Comparison of ENCODE assay signal across 10 cellular contexts in genomic region chr17:82237083-82237745, GRCh38. TPM values are rescaled to one million over a fixed set of nuclear protein-coding genes. Genes with fewer than 3 reads are reported as not detected.
DNase-seq lines count a peak whose midpoint lies in the region; ATAC-seq and TF ChIP-seq lines count a peak whose summit lies in the region.
"Had no signal": no experiment of that assay in that cellular context is flagged by ENCODE, and none has a peak within 500 bp of the region (broad histone marks: within the 10 kb centered on the region; RNA-seq: fewer than 3 reads in every experiment).

No MANE protein-coding gene starts in this region.

- H3K36me3 ChIP-seq in BE2C (peaks cover 21% of the 10 kb centered on the region), GM06990 (ENCODE audit: control insufficient read depth, insufficient read depth, low read length) (peaks cover 14% of the 10 kb centered on the region), ovary (no peaks in the 10 kb centered on the region)

- H3K27ac Mint-ChIP-seq in dendritic cell treated with granulocyte-macrophage colony-stimulating factor and Interleukin-4, amounts not matched to agents 40 ng/mL and 50 ng/mL, for 4 days, result peak overlapping the region; percentile 65

- TF ChIP-seq POLR2A in ovary (IDR thresholded peaks at IDR 0.05), result no peak

- no peaks in the 10 kb centered on the region for H3K27me3 Mint-ChIP-seq in dendritic cell treated with granulocyte-macrophage colony-stimulating factor and Interleukin-4, amounts not matched to agents 40 ng/mL and 50 ng/mL, for 4 days
- H3K27me3 Mint-ChIP-seq: activated naive CD8-positive, alpha-beta T cell treated with anti-CD3 and anti-CD28 coated beads for 36 hours; IgD-negative memory B cell had no signal

- H3K9me3 Mint-ChIP-seq in dendritic cell treated with granulocyte-macrophage colony-stimulating factor and Interleukin-4, amounts not matched to agents 40 ng/mL and 50 ng/mL, for 4 days, result no peaks in the 10 kb centered on the region
- H3K9me3 Mint-ChIP-seq: activated naive CD8-positive, alpha-beta T cell treated with anti-CD3 and anti-CD28 coated beads for 36 hours; IgD-negative memory B cell had no signal

- TF ChIP-seq CTCF in BE2C (IDR thresholded peaks at IDR 0.05; ENCODE audit: low read depth, low read length), result no peak
- TF ChIP-seq CTCF in GM06990 (IDR thresholded peaks at IDR 0.05; ENCODE audit: insufficient read depth, low read length, poor library complexity, severe bottlenecking), result no peak
- TF ChIP-seq CTCF in ovary (IDR thresholded peaks at IDR 0.05), result no peak

- 94 to 95% (median 94%) methylated on average over 58 to 59 of the region's 59 CpGs for WGBS in ovary, 3 donors

- no peak for TF ChIP-seq EP300 in ovary (IDR thresholded peaks at IDR 0.05)

- peak overlapping the region; percentile 60 for H3K4me3 Mint-ChIP-seq in dendritic cell treated with granulocyte-macrophage colony-stimulating factor and Interleukin-4, amounts not matched to agents 40 ng/mL and 50 ng/mL, for 4 days
- H3K4me3 Mint-ChIP-seq: activated naive CD8-positive, alpha-beta T cell treated with anti-CD3 and anti-CD28 coated beads for 36 hours had no signal

- intact Hi-C loops in dendritic cell treated with granulocyte-macrophage colony-stimulating factor and Interleukin-4, amounts not matched to agents 40 ng/mL and 50 ng/mL, for 4 days (cut with micrococcal nuclease), result loop anchor here (5.0 to 10.0 kb wide), 2 partner anchors 58 to 85 kb away; no protein-coding TSS in a partner anchor
- intact Hi-C loops in ovary (cut with DNase I), result loop anchor here in 2 of 4 donors (2.0 to 10.0 kb wide), 3 partner anchors 58 to 85 kb away; no protein-coding TSS in a partner anchor

- H3K4me1 Mint-ChIP-seq in dendritic cell treated with granulocyte-macrophage colony-stimulating factor and Interleukin-4, amounts not matched to agents 40 ng/mL and 50 ng/mL, for 4 days (ENCODE audit: low read depth), result peaks cover 97% of the 10 kb centered on the region

- H3K36me3 Mint-ChIP-seq in dendritic cell treated with granulocyte-macrophage colony-stimulating factor and Interleukin-4, amounts not matched to agents 40 ng/mL and 50 ng/mL, for 4 days (ENCODE audit: low read depth), result peaks cover 97% of the 10 kb centered on the region

- peak overlapping the region in 1 of 2 donors; percentile 69 for H3K27ac ChIP-seq in ovary

- H3K27me3 ChIP-seq in BE2C (no peaks in the 10 kb centered on the region), GM06990 (replicated peaks; ENCODE audit: control insufficient read depth, insufficient read depth, low read length) (no peaks in the 10 kb centered on the region), ovary (no peaks in the 10 kb centered on the region)

- peaks cover 45% of the 10 kb centered on the region for H3K4me1 ChIP-seq in BE2C
- H3K4me1 ChIP-seq in ovary (ENCODE audit: insufficient read depth), result peaks cover 56% of the 10 kb centered on the region

- H3K4me3 ChIP-seq in BE2C (ENCODE audit: low read depth, low read length) (no peak overlapping the region), GM06990 (replicated peaks; ENCODE audit: low read depth, low read length) (no peak overlapping the region), ovary (no peak overlapping the region)

- no peak for ATAC-seq in HG03378 (IDR thresholded peaks at IDR 0.05; ENCODE audit: unreplicated experiment)

- no peaks in the 10 kb centered on the region for H3K9me3 ChIP-seq in BE2C
- no peaks in the 10 kb centered on the region for H3K9me3 ChIP-seq in ovary

- DNase-seq in BE2C, result peak; percentile 42
- peak; percentile 29 for DNase-seq in GM06990 (ENCODE audit: extremely low read depth, insufficient read length)
- peak in 4 of 5 donors; percentile 40 to 54 (median 49) for DNase-seq in ovary
- no peak for DNase-seq in NCI-H446 treated with DMSO at 0.1 percent for 48 hours (lab: John Stamatoyannopoulos, UW)
- no peak for DNase-seq in dermis blood vessel endothelial cell
- DNase-seq in midbrain (lab: John Stamatoyannopoulos, UW), result no peak

RNA-seq across cellular contexts. Expression of gene SLC16A3, which starts 8.4 kb away (rescaled TPM):
- 1.7 TPM for polyA plus RNA-seq in BE2C (2012; ENCODE audit: insufficient read depth, insufficient read length, low read depth)
- total RNA-seq in ovary (10 to 100 TPM; 10.5 to 23.2 (median 18.0) TPM), dermis blood vessel endothelial cell (99.4 and 121 TPM in 2 replicates)
- polyA plus RNA-seq in ovary, result 1 to 10 TPM; 3.5 to 5.0 TPM

RNA-seq across cellular contexts. Expression of gene CCDC57, which starts 24.6 kb away (rescaled TPM):
- 51.0 TPM for polyA plus RNA-seq in BE2C (2012; ENCODE audit: insufficient read depth, insufficient read length, low read depth)
- total RNA-seq in ovary (10 to 100 TPM; 22.9 to 65.0 (median 41.9) TPM), dermis blood vessel endothelial cell (5.4 and 9.4 TPM in 2 replicates)
- 10 to 100 TPM in 1 of 2 donors, 1 to 10 TPM in 1; 7.7 to 22.2 TPM for polyA plus RNA-seq in ovary

RNA-seq across cellular contexts. Expression of gene CSNK1D, which starts 36.3 kb away (rescaled TPM):
- polyA plus RNA-seq in BE2C (2012; ENCODE audit: insufficient read depth, insufficient read length, low read depth), result 264 TPM
- 100 to 1,000 TPM in 5 of 7 donors, 10 to 100 TPM in 2; 46.0 to 160 (median 121) TPM for total RNA-seq in ovary
- 100 to 1,000 TPM in 1 of 2 donors, 10 to 100 TPM in 1; 81.2 to 134 TPM for polyA plus RNA-seq in ovary
- total RNA-seq in dermis blood vessel endothelial cell, result 39.3 and 69.2 TPM in 2 replicates

Comparison
In these comparisons a context has a peak if more than half of its experiments do, and no peak if none do; other contexts are left out.
1. DNase-seq: peak in BE2C (single experiment), GM06990 (single experiment) and ovary (4 of 5); none in NCI-H446 treated with DMSO at 0.1 percent for 48 hours (single experiment), dermis blood vessel endothelial cell (single experiment) and midbrain (single experiment).